In the genomic region with DNA sequence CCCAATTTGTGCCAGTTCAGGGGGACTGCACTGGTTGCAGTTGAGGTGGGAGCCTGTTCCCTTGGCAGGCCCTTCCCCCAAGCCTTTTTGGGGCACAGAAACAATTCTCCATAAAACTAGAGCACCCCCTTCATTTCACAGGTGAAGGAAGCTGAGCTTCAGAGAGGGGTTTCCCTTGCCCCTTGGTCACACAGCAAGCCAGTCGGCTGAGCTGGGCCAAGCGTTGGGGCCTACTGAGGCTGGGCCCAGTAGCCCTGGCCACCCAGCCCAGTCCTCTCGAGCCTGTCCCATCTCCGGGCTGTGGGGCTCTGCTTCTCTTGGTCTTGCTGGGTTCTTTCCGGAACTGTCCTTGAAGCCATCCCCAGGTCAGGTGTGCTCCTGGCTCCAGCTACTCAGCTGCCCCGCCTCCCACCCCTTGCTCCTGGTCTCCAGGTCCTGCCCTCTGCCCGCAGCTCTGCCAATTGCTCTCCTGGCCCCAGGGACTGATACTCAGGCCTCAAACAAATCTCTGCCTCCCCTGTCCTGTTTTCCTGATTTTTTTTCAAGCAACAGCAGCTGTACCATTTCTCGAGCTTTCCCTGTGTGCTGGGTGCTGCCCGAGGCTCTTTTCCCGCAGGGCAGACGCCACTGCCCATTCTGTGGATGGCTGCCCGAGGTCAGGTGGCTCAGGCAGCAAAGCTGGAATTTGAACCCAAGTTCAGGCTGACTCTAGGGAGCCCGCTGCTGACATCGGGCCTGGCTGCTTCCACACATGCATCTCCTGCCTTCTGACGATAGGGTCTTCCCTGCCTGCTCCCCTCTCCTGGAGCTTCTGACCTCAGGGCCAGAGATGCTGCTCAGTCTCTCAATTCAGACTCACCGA, we compare ENCODE assay signal across 1 cellular context.
TF ChIP-seq lines count a peak whose summit lies in the region.

No MANE protein-coding gene starts in this region.

TF ChIP-seq in HepG2, 621 proteins besides CTCF, POLR2A, EP300 and RAD21 (continued from another document and continues in another):
- TF ChIP-seq, protein P1, sequence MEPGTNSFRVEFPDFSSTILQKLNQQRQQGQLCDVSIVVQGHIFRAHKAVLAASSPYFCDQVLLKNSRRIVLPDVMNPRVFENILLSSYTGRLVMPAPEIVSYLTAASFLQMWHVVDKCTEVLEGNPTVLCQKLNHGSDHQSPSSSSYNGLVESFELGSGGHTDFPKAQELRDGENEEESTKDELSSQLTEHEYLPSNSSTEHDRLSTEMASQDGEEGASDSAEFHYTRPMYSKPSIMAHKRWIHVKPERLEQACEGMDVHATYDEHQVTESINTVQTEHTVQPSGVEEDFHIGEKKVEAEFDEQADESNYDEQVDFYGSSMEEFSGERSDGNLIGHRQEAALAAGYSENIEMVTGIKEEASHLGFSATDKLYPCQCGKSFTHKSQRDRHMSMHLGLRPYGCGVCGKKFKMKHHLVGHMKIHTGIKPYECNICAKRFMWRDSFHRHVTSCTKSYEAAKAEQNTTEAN (CRISPR knock-in tag; conservative IDR thresholded peaks at IDR 0.05) = no peak
- TF ChIP-seq ZNF749 (CRISPR knock-in tag; IDR thresholded peaks at IDR 0.05; ENCODE audit: borderline replicate concordance) (no peak), ZNF274 (CRISPR knock-in tag; IDR thresholded peaks at IDR 0.05) (0 out of 2 replicates have a peak, but pooled peaks have one; percentile 51), NR2C2 (CRISPR knock-in tag; IDR thresholded peaks at IDR 0.05; ENCODE audit: borderline replicate concordance) (no peak), BCL6 (CRISPR knock-in tag; IDR thresholded peaks at IDR 0.05) (no peak), U2AF1 (optimal IDR thresholded peaks at IDR 0.05; ENCODE audit: low read depth, low read length) (peak; percentile 40), MIXL1 (CRISPR knock-in tag; IDR thresholded peaks at IDR 0.05) (no peak), ZNF614 (CRISPR knock-in tag; IDR thresholded peaks at IDR 0.05; ENCODE audit: borderline replicate concordance) (peak; percentile 22; the same call in 1 of the 2 replicates), DMAP1 (CRISPR knock-in tag; IDR thresholded peaks at IDR 0.05) (no peak), MED1 (CRISPR knock-in tag; IDR thresholded peaks at IDR 0.05) (peak; percentile 61), ZNF431 (CRISPR knock-in tag; IDR thresholded peaks at IDR 0.05; ENCODE audit: borderline replicate concordance, low read depth) (no peak), AGO2 (optimal IDR thresholded peaks at IDR 0.05; ENCODE audit: low read depth, low read length) (no peak), MYC (CRISPR knock-in tag; IDR thresholded peaks at IDR 0.05; ENCODE audit: borderline replicate concordance) (peak; percentile 64; the same call in 1 of the 2 replicates), KAT7 (CRISPR knock-in tag; IDR thresholded peaks at IDR 0.05; ENCODE audit: borderline replicate concordance) (no peak), ZFY (CRISPR knock-in tag; IDR thresholded peaks at IDR 0.05) (peak; percentile 58; the same call in 1 of the 2 replicates), ZNF781 (CRISPR knock-in tag; IDR thresholded peaks at IDR 0.05; ENCODE audit: borderline replicate concordance, not compliant biosample characterization) (no peak)
- TF ChIP-seq, protein P2, sequence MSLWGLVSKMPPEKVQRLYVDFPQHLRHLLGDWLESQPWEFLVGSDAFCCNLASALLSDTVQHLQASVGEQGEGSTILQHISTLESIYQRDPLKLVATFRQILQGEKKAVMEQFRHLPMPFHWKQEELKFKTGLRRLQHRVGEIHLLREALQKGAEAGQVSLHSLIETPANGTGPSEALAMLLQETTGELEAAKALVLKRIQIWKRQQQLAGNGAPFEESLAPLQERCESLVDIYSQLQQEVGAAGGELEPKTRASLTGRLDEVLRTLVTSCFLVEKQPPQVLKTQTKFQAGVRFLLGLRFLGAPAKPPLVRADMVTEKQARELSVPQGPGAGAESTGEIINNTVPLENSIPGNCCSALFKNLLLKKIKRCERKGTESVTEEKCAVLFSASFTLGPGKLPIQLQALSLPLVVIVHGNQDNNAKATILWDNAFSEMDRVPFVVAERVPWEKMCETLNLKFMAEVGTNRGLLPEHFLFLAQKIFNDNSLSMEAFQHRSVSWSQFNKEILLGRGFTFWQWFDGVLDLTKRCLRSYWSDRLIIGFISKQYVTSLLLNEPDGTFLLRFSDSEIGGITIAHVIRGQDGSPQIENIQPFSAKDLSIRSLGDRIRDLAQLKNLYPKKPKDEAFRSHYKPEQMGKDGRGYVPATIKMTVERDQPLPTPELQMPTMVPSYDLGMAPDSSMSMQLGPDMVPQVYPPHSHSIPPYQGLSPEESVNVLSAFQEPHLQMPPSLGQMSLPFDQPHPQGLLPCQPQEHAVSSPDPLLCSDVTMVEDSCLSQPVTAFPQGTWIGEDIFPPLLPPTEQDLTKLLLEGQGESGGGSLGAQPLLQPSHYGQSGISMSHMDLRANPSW (CRISPR knock-in tag; IDR thresholded peaks at IDR 0.05; ENCODE audit: borderline replicate concordance) = no peak
- TF ChIP-seq, protein P3, sequence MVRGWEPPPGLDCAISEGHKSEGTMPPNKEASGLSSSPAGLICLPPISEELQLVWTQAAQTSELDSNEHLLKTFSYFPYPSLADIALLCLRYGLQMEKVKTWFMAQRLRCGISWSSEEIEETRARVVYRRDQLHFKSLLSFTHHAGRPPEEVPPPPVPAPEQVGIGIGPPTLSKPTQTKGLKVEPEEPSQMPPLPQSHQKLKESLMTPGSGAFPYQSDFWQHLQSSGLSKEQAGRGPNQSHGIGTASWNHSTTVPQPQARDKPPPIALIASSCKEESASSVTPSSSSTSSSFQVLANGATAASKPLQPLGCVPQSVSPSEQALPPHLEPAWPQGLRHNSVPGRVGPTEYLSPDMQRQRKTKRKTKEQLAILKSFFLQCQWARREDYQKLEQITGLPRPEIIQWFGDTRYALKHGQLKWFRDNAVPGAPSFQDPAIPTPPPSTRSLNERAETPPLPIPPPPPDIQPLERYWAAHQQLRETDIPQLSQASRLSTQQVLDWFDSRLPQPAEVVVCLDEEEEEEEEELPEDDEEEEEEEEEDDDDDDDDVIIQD (CRISPR knock-in tag; IDR thresholded peaks at IDR 0.05; ENCODE audit: low read depth) = 0 out of 2 replicates have a peak, but pooled peaks have one; percentile 15
- TF ChIP-seq, protein P4, sequence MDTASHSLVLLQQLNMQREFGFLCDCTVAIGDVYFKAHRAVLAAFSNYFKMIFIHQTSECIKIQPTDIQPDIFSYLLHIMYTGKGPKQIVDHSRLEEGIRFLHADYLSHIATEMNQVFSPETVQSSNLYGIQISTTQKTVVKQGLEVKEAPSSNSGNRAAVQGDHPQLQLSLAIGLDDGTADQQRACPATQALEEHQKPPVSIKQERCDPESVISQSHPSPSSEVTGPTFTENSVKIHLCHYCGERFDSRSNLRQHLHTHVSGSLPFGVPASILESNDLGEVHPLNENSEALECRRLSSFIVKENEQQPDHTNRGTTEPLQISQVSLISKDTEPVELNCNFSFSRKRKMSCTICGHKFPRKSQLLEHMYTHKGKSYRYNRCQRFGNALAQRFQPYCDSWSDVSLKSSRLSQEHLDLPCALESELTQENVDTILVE (CRISPR knock-in tag; IDR thresholded peaks at IDR 0.05) = no peak
- TF ChIP-seq, protein P5, sequence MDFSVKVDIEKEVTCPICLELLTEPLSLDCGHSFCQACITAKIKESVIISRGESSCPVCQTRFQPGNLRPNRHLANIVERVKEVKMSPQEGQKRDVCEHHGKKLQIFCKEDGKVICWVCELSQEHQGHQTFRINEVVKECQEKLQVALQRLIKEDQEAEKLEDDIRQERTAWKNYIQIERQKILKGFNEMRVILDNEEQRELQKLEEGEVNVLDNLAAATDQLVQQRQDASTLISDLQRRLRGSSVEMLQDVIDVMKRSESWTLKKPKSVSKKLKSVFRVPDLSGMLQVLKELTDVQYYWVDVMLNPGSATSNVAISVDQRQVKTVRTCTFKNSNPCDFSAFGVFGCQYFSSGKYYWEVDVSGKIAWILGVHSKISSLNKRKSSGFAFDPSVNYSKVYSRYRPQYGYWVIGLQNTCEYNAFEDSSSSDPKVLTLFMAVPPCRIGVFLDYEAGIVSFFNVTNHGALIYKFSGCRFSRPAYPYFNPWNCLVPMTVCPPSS (IDR thresholded peaks at IDR 0.05) = no peak
- TF ChIP-seq, protein P6, sequence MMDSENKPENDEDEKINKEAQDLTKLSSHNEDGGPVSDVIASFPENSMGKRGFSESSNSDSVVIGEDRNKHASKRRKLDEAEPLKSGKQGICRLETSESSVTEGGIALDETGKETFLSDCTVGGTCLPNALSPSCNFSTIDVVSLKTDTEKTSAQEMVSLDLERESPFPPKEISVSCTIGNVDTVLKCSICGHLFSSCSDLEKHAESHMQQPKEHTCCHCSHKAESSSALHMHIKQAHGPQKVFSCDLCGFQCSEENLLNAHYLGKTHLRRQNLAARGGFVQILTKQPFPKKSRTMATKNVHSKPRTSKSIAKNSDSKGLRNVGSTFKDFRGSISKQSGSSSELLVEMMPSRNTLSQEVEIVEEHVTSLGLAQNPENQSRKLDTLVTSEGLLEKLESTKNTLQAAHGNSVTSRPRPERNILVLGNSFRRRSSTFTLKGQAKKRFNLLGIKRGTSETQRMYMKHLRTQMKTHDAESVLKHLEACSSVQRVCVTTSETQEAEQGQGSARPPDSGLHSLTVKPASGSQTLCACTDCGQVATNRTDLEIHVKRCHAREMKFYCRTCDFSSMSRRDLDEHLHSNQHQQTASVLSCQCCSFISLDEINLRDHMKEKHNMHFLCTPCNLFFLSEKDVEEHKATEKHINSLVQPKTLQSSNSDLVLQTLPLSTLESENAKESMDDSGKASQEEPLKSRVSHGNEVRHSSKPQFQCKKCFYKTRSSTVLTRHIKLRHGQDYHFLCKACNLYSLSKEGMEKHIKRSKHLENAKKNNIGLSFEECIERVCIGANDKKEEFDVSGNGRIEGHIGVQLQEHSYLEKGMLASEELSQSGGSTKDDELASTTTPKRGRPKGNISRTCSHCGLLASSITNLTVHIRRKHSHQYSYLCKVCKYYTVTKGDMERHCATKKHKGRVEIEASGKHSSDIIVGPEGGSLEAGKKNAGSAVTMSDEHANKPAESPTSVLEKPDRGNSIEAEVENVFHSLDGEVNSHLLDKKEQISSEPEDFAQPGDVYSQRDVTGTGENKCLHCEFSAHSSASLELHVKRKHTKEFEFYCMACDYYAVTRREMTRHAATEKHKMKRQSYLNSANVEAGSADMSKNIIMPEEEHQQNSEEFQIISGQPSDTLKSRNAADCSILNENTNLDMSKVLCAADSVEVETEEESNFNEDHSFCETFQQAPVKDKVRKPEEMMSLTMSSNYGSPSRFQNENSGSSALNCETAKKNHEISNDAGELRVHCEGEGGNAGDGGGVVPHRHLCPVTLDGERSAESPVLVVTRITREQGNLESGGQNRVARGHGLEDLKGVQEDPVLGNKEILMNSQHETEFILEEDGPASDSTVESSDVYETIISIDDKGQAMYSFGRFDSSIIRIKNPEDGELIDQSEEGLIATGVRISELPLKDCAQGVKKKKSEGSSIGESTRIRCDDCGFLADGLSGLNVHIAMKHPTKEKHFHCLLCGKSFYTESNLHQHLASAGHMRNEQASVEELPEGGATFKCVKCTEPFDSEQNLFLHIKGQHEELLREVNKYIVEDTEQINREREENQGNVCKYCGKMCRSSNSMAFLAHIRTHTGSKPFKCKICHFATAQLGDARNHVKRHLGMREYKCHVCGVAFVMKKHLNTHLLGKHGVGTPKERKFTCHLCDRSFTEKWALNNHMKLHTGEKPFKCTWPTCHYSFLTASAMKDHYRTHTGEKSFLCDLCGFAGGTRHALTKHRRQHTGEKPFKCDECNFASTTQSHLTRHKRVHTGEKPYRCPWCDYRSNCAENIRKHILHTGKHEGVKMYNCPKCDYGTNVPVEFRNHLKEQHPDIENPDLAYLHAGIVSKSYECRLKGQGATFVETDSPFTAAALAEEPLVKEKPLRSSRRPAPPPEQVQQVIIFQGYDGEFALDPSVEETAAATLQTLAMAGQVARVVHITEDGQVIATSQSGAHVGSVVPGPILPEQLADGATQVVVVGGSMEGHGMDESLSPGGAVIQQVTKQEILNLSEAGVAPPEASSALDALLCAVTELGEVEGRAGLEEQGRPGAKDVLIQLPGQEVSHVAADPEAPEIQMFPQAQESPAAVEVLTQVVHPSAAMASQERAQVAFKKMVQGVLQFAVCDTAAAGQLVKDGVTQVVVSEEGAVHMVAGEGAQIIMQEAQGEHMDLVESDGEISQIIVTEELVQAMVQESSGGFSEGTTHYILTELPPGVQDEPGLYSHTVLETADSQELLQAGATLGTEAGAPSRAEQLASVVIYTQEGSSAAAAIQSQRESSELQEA (CRISPR knock-in tag; IDR thresholded peaks at IDR 0.05; ENCODE audit: not compliant biosample characterization) = no peak
- TF ChIP-seq, protein P7, sequence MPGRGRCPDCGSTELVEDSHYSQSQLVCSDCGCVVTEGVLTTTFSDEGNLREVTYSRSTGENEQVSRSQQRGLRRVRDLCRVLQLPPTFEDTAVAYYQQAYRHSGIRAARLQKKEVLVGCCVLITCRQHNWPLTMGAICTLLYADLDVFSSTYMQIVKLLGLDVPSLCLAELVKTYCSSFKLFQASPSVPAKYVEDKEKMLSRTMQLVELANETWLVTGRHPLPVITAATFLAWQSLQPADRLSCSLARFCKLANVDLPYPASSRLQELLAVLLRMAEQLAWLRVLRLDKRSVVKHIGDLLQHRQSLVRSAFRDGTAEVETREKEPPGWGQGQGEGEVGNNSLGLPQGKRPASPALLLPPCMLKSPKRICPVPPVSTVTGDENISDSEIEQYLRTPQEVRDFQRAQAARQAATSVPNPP (CRISPR knock-in tag; IDR thresholded peaks at IDR 0.05) = no peak
- TF ChIP-seq, protein P8, sequence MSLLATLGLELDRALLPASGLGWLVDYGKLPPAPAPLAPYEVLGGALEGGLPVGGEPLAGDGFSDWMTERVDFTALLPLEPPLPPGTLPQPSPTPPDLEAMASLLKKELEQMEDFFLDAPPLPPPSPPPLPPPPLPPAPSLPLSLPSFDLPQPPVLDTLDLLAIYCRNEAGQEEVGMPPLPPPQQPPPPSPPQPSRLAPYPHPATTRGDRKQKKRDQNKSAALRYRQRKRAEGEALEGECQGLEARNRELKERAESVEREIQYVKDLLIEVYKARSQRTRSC (CRISPR knock-in tag; IDR thresholded peaks at IDR 0.05; ENCODE audit: low read depth) = no peak
